Comparison of ENCODE assay signal across 2 cellular contexts in the genomic region with DNA sequence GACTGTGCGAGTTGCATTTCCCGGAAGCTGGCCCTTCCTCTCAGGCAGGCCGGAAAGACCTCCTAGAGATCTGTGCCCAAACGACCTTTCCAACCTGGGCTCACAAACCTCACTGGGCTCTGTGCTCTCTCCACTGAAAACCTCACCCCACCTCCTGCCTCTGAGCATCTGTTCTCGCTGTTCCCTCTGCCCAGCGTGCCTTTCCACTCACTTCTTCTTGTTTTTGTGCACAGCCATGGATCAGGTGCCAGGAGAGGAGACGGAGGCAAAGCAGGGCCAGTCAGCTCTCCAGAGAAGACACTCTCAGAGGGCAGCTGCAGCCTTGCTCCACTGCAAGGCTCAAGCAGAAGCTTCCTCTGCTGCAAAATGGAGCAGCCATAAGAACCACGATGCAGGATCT.
TF ChIP-seq lines count a peak whose summit lies in the region.

No MANE protein-coding gene starts in this region.

TF ChIP-seq in HepG2, 621 proteins besides CTCF, POLR2A, EP300 and RAD21:
- TF ChIP-seq ZMYM3 (CRISPR knock-in tag; IDR thresholded peaks at IDR 0.05) (peak; percentile 59; the same call in 1 of the 2 replicates), ZNF501 (CRISPR knock-in tag; IDR thresholded peaks at IDR 0.05) (0 out of 2 replicates have a peak, but pooled peaks have one; percentile 20), KDM1A (CRISPR knock-in tag; IDR thresholded peaks at IDR 0.05) (0 out of 2 replicates have a peak, but pooled peaks have one; percentile 34)
- TF ChIP-seq, protein P1, sequence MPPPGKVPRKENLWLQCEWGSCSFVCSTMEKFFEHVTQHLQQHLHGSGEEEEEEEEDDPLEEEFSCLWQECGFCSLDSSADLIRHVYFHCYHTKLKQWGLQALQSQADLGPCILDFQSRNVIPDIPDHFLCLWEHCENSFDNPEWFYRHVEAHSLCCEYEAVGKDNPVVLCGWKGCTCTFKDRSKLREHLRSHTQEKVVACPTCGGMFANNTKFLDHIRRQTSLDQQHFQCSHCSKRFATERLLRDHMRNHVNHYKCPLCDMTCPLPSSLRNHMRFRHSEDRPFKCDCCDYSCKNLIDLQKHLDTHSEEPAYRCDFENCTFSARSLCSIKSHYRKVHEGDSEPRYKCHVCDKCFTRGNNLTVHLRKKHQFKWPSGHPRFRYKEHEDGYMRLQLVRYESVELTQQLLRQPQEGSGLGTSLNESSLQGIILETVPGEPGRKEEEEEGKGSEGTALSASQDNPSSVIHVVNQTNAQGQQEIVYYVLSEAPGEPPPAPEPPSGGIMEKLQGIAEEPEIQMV (CRISPR knock-in tag; IDR thresholded peaks at IDR 0.05; ENCODE audit: low read depth) = no peak
TF ChIP-seq in HepG2: peak in this region for 3.

TF ChIP-seq in HEK293T, 16 proteins besides CTCF, POLR2A, EP300 and RAD21:
- TF ChIP-seq ELF4 (IDR thresholded peaks at IDR 0.05) (no peak), BHLHE40 (IDR thresholded peaks at IDR 0.05; ENCODE audit: borderline replicate concordance) (no peak), FOXM1 (IDR thresholded peaks at IDR 0.05; ENCODE audit: borderline replicate concordance) (no peak), TARDBP (IDR thresholded peaks at IDR 0.05) (no peak), NFRKB (IDR thresholded peaks at IDR 0.05) (no peak), FOXK2 (IDR thresholded peaks at IDR 0.05) (no peak), ARNT (IDR thresholded peaks at IDR 0.05) (no peak)
